ENCODE assay signal across 15 cellular contexts in the genomic region with DNA sequence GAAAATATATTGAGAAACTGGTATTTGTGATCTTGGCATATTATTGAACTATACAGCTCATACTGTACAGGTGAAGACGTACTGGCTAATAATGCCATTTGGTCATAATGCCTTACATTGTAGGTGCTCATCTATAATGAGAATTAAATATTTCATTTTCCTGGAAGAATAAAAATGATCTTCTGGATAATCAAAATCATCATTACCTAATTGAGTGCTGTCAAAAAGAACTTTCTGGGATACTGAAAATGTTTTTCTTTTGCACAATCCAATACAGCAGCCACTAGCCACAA. TPM values are rescaled to one million over a fixed set of nuclear protein-coding genes. Genes with fewer than 3 reads are reported as not detected.
DNase-seq lines count a peak whose midpoint lies in the region; ATAC-seq and TF ChIP-seq lines count a peak whose summit lies in the region.
"Had no signal": no experiment of that assay in that cellular context is flagged by ENCODE, and none has a peak within 500 bp of the region (broad histone marks: within the 10 kb centered on the region; RNA-seq: fewer than 3 reads in every experiment).

No MANE protein-coding gene starts in this region.

- H2AFZ ChIP-seq in hepatocyte, result no peak overlapping the region

- no peaks in the 10 kb centered on the region for H3K9me3 ChIP-seq in CD4-positive, alpha-beta T cell (ENCODE audit: control insufficient read depth, low read length)
- no peaks in the 10 kb centered on the region for H3K9me3 ChIP-seq in WERI-Rb-1 (ENCODE audit: severe bottlenecking)
- no peaks in the 10 kb centered on the region for H3K9me3 ChIP-seq in hepatocyte (ENCODE audit: low read depth)
- H3K9me3 ChIP-seq: heart left ventricle, psoas muscle had no signal

- H3K4me2 ChIP-seq in hepatocyte, result no peak overlapping the region

- H3K27ac ChIP-seq in CD4-positive, alpha-beta T cell (ENCODE audit: low read depth, low read length), result no peak overlapping the region
- H3K27ac ChIP-seq in WERI-Rb-1, result peak overlapping the region; percentile 97
- no peak overlapping the region for H3K27ac ChIP-seq in hepatocyte
- H3K27ac ChIP-seq: heart left ventricle, psoas muscle had no signal

- peaks cover 5% of the 10 kb centered on the region for H3K36me3 Mint-ChIP-seq in CD4-positive, alpha-beta T cell (ENCODE audit: low read depth)
- H3K36me3 Mint-ChIP-seq in HFFc6 (ENCODE audit: low read depth) (no peaks in the 10 kb centered on the region), mesothelial cell of epicardium (no peaks in the 10 kb centered on the region)

- peaks cover 58% of the 10 kb centered on the region for H3K79me2 ChIP-seq in hepatocyte

- H3K27me3 Mint-ChIP-seq in CD4-positive, alpha-beta T cell, result no peaks in the 10 kb centered on the region
- H3K27me3 Mint-ChIP-seq in HFFc6 (ENCODE audit: insufficient read depth) (peaks cover 9% of the 10 kb centered on the region), mesothelial cell of epicardium (ENCODE audit: low read depth) (peaks cover 28% of the 10 kb centered on the region)
- H3K27me3 Mint-ChIP-seq: CD4-positive, alpha-beta memory T cell; stimulated activated naive CD8-positive, alpha-beta T cell treated with anti-CD3 and anti-CD28 coated beads, Interleukin-15, Interleukin-2, amounts not matched to agents 100 ng/mL and 50 ng/mL, for 24 hours; T-helper 17 cell had no signal

- no peaks in the 10 kb centered on the region for H3K9me3 Mint-ChIP-seq in CD4-positive, alpha-beta T cell
- no peaks in the 10 kb centered on the region for H3K9me3 Mint-ChIP-seq in HFFc6
- H3K9me3 Mint-ChIP-seq in mesothelial cell of epicardium, result no peaks in the 10 kb centered on the region
- H3K9me3 Mint-ChIP-seq: activated T-cell treated with anti-CD3 and anti-CD28 coated beads, Interleukin-2, amount 50 U/mL, for 4 hours; CD4-positive, alpha-beta memory T cell; stimulated activated naive CD8-positive, alpha-beta T cell treated with anti-CD3 and anti-CD28 coated beads, Interleukin-15, Interleukin-2, amounts not matched to agents 100 ng/mL and 50 ng/mL, for 24 hours had no signal

- H4K20me1 ChIP-seq in hepatocyte (ENCODE audit: insufficient read depth, poor library complexity, severe bottlenecking), result no peaks in the 10 kb centered on the region

- H3K27ac Mint-ChIP-seq in CD4-positive, alpha-beta T cell, result no peak overlapping the region
- H3K27ac Mint-ChIP-seq in HFFc6, result no peak overlapping the region
- H3K27ac Mint-ChIP-seq in mesothelial cell of epicardium, result no peak overlapping the region
- H3K27ac Mint-ChIP-seq: stimulated activated naive CD8-positive, alpha-beta T cell treated with anti-CD3 and anti-CD28 coated beads, Interleukin-15, Interleukin-2, amounts not matched to agents 100 ng/mL and 50 ng/mL, for 24 hours had no signal

- POLR2A ChIA-PET in CD4-positive, alpha-beta T cell (lab: Charles Lee), result interaction anchor here (0.8 to 2.6 kb wide), 5 partner anchors 23 to 377 kb away, joined by 3 to 21 read pairs (median 3); no protein-coding TSS in a partner anchor

- H3K36me3 ChIP-seq in WERI-Rb-1, result peaks cover 65% of the 10 kb centered on the region
- no peaks in the 10 kb centered on the region for H3K36me3 ChIP-seq in hepatocyte (replicated peaks; ENCODE audit: insufficient read depth, low read depth)
- H3K36me3 ChIP-seq: heart left ventricle had no signal

- H3K4me3 ChIP-seq in WERI-Rb-1 (ENCODE audit: low read depth, low read length) (peak overlapping the region; percentile 87), hepatocyte (no peak overlapping the region)
- H3K4me3 ChIP-seq: heart left ventricle, psoas muscle had no signal

- peak overlapping the region; percentile 53 for H3K4me3 Mint-ChIP-seq in CD4-positive, alpha-beta T cell
- H3K4me3 Mint-ChIP-seq in HFFc6, result no peak overlapping the region
- no peak overlapping the region for H3K4me3 Mint-ChIP-seq in mesothelial cell of epicardium
- H3K4me3 Mint-ChIP-seq: activated T-cell treated with anti-CD3 and anti-CD28 coated beads, Interleukin-2, amount 50 U/mL, for 4 hours; CD4-positive, alpha-beta memory T cell; stimulated activated naive CD8-positive, alpha-beta T cell treated with anti-CD3 and anti-CD28 coated beads, Interleukin-15, Interleukin-2, amounts not matched to agents 100 ng/mL and 50 ng/mL, for 24 hours; T-helper 17 cell had no signal

- H3K4me1 Mint-ChIP-seq in CD4-positive, alpha-beta T cell (ENCODE audit: low read depth), result peaks cover 49% of the 10 kb centered on the region
- H3K4me1 Mint-ChIP-seq in HFFc6 (ENCODE audit: low read depth) (peaks cover 19% of the 10 kb centered on the region), mesothelial cell of epicardium (peaks cover 68% of the 10 kb centered on the region)

- intact Hi-C loops in CD4-positive, alpha-beta T cell (cut with DNase I, micrococcal nuclease), result loop anchor here (1.0 to 5.0 kb wide), 9 partner anchors 60 to 815 kb away; no protein-coding TSS in a partner anchor

- no peaks in the 10 kb centered on the region for H3K27me3 ChIP-seq in CD4-positive, alpha-beta T cell (ENCODE audit: control insufficient read depth, insufficient read depth, low read length)
- H3K27me3 ChIP-seq in WERI-Rb-1 (ENCODE audit: insufficient read depth, low read depth, severe bottlenecking), result no peaks in the 10 kb centered on the region
- no peaks in the 10 kb centered on the region for H3K27me3 ChIP-seq in hepatocyte
- H3K27me3 ChIP-seq: heart left ventricle had no signal

- CTCF ChIA-PET in CD4-positive, alpha-beta T cell (lab: Charles Lee), result interaction anchor here (0.7 to 2.2 kb wide), 27 partner anchors 8 to 801 kb away, joined by 3 to 17 read pairs (median 3); no protein-coding TSS in a partner anchor

- ATAC-seq in CD4-positive, alpha-beta T cell (ENCODE audit: poor library complexity), result no peak
- ATAC-seq in GM21619 (IDR thresholded peaks at IDR 0.05; ENCODE audit: unreplicated experiment), result no peak
- ATAC-seq: activated T-cell treated with anti-CD3 and anti-CD28 coated beads, Interleukin-2, amount 50 U/mL, for 4 hours; heart left ventricle; T-helper 17 cell had no signal

- 7% methylated on average over 1 of the region's 1 CpG for WGBS in hepatocyte (ENCODE audit: low lambda C conversion rate, missing lambda C conversion rate)

- H3K9me2 ChIP-seq in hepatocyte (replicated peaks; ENCODE audit: insufficient read depth), result no peaks in the 10 kb centered on the region

- peaks cover 6% of the 10 kb centered on the region for H3K4me1 ChIP-seq in hepatocyte (ENCODE audit: insufficient read depth)
- H3K4me1 ChIP-seq: psoas muscle had no signal

- peak; percentile 52 for TF ChIP-seq CTCF in CD4-positive, alpha-beta T cell (IDR thresholded peaks at IDR 0.05)
- TF ChIP-seq CTCF in HFFc6 (IDR thresholded peaks at IDR 0.05) (peak; percentile 44), WERI-Rb-1 (IDR thresholded peaks at IDR 0.05; ENCODE audit: low read depth, low read length) (no peak), mesothelial cell of epicardium (IDR thresholded peaks at IDR 0.05; ENCODE audit: unreplicated experiment) (peak; percentile 53), hepatocyte (IDR thresholded peaks at IDR 0.05; ENCODE audit: poor library complexity) (no peak)

- DNase-seq in CD4-positive, alpha-beta T cell, result no peak
- no peak for DNase-seq in HFFc6
- DNase-seq in WERI-Rb-1, result no peak
- no peak for DNase-seq in mesothelial cell of epicardium (ENCODE audit: low spot score in 2 of 2, unreplicated experiment in 2 of 2)
- DNase-seq in NCI-H2029 treated with DMSO at 0.1 percent for 48 hours (lab: John Stamatoyannopoulos, UW), result no peak
- no peak for DNase-seq in hepatocyte (ENCODE audit: low spot score)
- no peak for DNase-seq in activated CD4-positive, CD25-positive, alpha-beta regulatory T cell (lab: John Stamatoyannopoulos, UW)
- DNase-seq: psoas muscle had no signal

RNA-seq across cellular contexts. Expression of a gene that starts 4.1 kb away (rescaled TPM):
- 10 to 100 TPM; 69.4 to 73.1 TPM for total RNA-seq in CD4-positive, alpha-beta T cell
- total RNA-seq in HFFc6 (2021; fragmentation: NEBNext Ultra II Directional; extraction: Animal tissue kit (Norgen Biotek cat#: 25700)), result not detected
- total RNA-seq in mesothelial cell of epicardium (6.8 to 7.2 TPM (median 7.2 TPM) in 3 replicates), hepatocyte (28.6 and 53.4 TPM in 2 replicates)
- polyA plus RNA-seq in hepatocyte, result 26.6 and 29.1 TPM in 2 replicates
- total RNA-seq: fibroblast of villous mesenchyme had no signal

Comparison
In these comparisons a context has a peak if more than half of its experiments do, and no peak if none do; other contexts are left out.
1. CTCF ChIP-seq: peak in CD4-positive, alpha-beta T cell (single experiment), HFFc6 (single experiment) and mesothelial cell of epicardium (single experiment); none in WERI-Rb-1 (single experiment) and hepatocyte (single experiment).